In genomic region chr13:30421093-30422055, GRCh38 we compare ENCODE assay signal across 8 cellular contexts. TPM values are rescaled to one million over a fixed set of nuclear protein-coding genes. Genes with fewer than 3 reads are reported as not detected.
A peak's percentile ranks its signal among the peaks of the same experiment; 100 is the strongest.
DNase-seq lines count a peak whose midpoint lies in the region; ATAC-seq and TF ChIP-seq lines count a peak whose summit lies in the region.

No MANE protein-coding gene starts in this region.

- H3K9me2 ChIP-seq in SU-DHL-6 (replicated peaks; ENCODE audit: insufficient read depth, low read length) = no peaks in the 10 kb centered on the region

- WGBS in body of pancreas, 2 donors = 10 to 15% methylated on average over 23 to 39 of the region's 53 CpGs

- H3K36me3 ChIP-seq in KMS-11 (ENCODE audit: insufficient read depth) (no peaks in the 10 kb centered on the region), SU-DHL-6 (ENCODE audit: low read length) (no peaks in the 10 kb centered on the region), body of pancreas (replicated peaks in 1 of 2; ENCODE audit: insufficient read depth in 1 of 2, low read depth in 2 of 2) (no peaks in the 10 kb centered on the region)

- H3K36me3 Mint-ChIP-seq in CD14-positive monocyte = no peaks in the 10 kb centered on the region

- H3K27ac ChIP-seq in KMS-11 (no peak overlapping the region), SU-DHL-6 (ENCODE audit: low read depth, low read length) (peak overlapping the region; percentile 100), body of pancreas (peak overlapping the region; percentile 89 to 95 (median 94))

- intact Hi-C loops in CD14-positive monocyte (cut with micrococcal nuclease) (loop anchor here in 1 of 2 donors (5.0 kb wide), 1 partner anchor 41 kb away; no protein-coding TSS in a partner anchor), body of pancreas (cut with DNase I) (no loop called here)

- no peaks in the 10 kb centered on the region for H3K9me3 Mint-ChIP-seq in CD14-positive monocyte

- H3K4me3 ChIP-seq in KMS-11 (IDR thresholded peaks at IDR 0.05; ENCODE audit: insufficient read depth, low read depth, low read length) = no peak overlapping the region
- peak overlapping the region; percentile 69 for H3K4me3 ChIP-seq in SU-DHL-6 (ENCODE audit: insufficient read depth, low read length, poor library complexity, severe bottlenecking)
- peak overlapping the region; percentile 24 to 35 for H3K4me3 ChIP-seq in body of pancreas

- TF ChIP-seq POLR2A in body of pancreas (IDR thresholded peaks at IDR 0.05) = peak; percentile 70 to 94 (median 91)

- H3K79me2 ChIP-seq in KMS-11 (ENCODE audit: insufficient read depth, low read depth) (no peaks in the 10 kb centered on the region), SU-DHL-6 (ENCODE audit: insufficient read depth, low read length) (peaks cover 10% of the 10 kb centered on the region)

- H3K4me2 ChIP-seq in KMS-11 (peak overlapping the region; percentile 87), SU-DHL-6 (ENCODE audit: low read depth, low read length, poor library complexity, severe bottlenecking) (peak overlapping the region; percentile 85)

- peak overlapping the region; percentile 34 to 89 (median 85) for H3K27ac Mint-ChIP-seq in CD14-positive monocyte

- peaks cover 3% of the 10 kb centered on the region for H3K4me1 ChIP-seq in KMS-11 (ENCODE audit: low read depth, poor library complexity, severe bottlenecking)
- H3K4me1 ChIP-seq in body of pancreas = peaks cover 8% of the 10 kb centered on the region

- TF ChIP-seq CTCF in CD14-positive monocyte (IDR thresholded peaks at IDR 0.05) (no peak), KMS-11 (conservative IDR thresholded peaks at IDR 0.05; ENCODE audit: low read depth, low read length) (no peak), SU-DHL-6 (IDR thresholded peaks at IDR 0.05; ENCODE audit: insufficient read depth, low read length, poor library complexity, severe bottlenecking) (no peak), body of pancreas (IDR thresholded peaks at IDR 0.05) (no peak)

- H4K20me1 ChIP-seq in KMS-11 (ENCODE audit: insufficient read depth) = no peaks in the 10 kb centered on the region
- no peaks in the 10 kb centered on the region for H4K20me1 ChIP-seq in SU-DHL-6 (ENCODE audit: low read depth, low read length)

- H3K27me3 Mint-ChIP-seq in CD14-positive monocyte (ENCODE audit: low read depth in 3 of 3) = peaks cover 0 to 9% (median 2%) of the 10 kb centered on the region in 3 donors

- peaks cover 52% of the 10 kb centered on the region for H3F3A ChIP-seq in SU-DHL-6 (ENCODE audit: insufficient read depth)

- peaks cover 14% of the 10 kb centered on the region for H3K4me1 Mint-ChIP-seq in CD14-positive monocyte

- peak overlapping the region; percentile 76 to 91 for H3K4me3 Mint-ChIP-seq in CD14-positive monocyte

- H3K27me3 ChIP-seq in KMS-11 (ENCODE audit: insufficient read depth, low read depth) (no peaks in the 10 kb centered on the region), SU-DHL-6 (ENCODE audit: low read length) (no peaks in the 10 kb centered on the region), body of pancreas (no peaks in the 10 kb centered on the region)

- ATAC-seq in GM19397 (IDR thresholded peaks at IDR 0.05; ENCODE audit: unreplicated experiment) = peak; percentile 37
- peak; percentile 88 for ATAC-seq in body of pancreas

- H2AFZ ChIP-seq in KMS-11 (ENCODE audit: low read depth) (peak overlapping the region; percentile 73), SU-DHL-6 (ENCODE audit: low read depth, low read length, severe bottlenecking) (peak overlapping the region; percentile 32)

- H3K9ac ChIP-seq in KMS-11 (peak overlapping the region; percentile 35; the same call in 1 of the 2 replicates), SU-DHL-6 (ENCODE audit: low read length) (peak overlapping the region; percentile 70)

- DNase-seq in CD14-positive monocyte (ENCODE audit: low spot score) (peak; percentile 46), body of pancreas (peak; percentile 83 to 87 (median 84)), hypothalamus (lab: John Stamatoyannopoulos, UW) (peak in 48 of 51 donors; percentile 16 to 85 (median 58)), pulmonary artery endothelial cell (ENCODE audit: low read depth, low spot score) (peak; percentile 33), NCI-H1436 (lab: John Stamatoyannopoulos, UW) (no peak)

- H3K9me3 ChIP-seq in SU-DHL-6 (ENCODE audit: insufficient read depth, low read length) (no peaks in the 10 kb centered on the region), body of pancreas (no peaks in the 10 kb centered on the region)

RNA-seq across cellular contexts. Expression of gene UBE2L5, which starts 0.9 kb away (rescaled TPM):
- polyA plus RNA-seq in CD14-positive monocyte = not detected
- total RNA-seq in body of pancreas = not detected
- total RNA-seq in pulmonary artery endothelial cell = not detected in 2 replicates

RNA-seq across cellular contexts. Expression of gene HMGB1, which starts 44.4 kb away (rescaled TPM):
- 100 to 1,000 TPM; 430 to 489 TPM for polyA plus RNA-seq in CD14-positive monocyte
- 10 to 100 TPM; 54.4 to 97.3 TPM for total RNA-seq in body of pancreas
- total RNA-seq in pulmonary artery endothelial cell = 453 and 574 TPM in 2 replicates
